Comparison of ENCODE assay signal across 7 cellular contexts in the genomic region with DNA sequence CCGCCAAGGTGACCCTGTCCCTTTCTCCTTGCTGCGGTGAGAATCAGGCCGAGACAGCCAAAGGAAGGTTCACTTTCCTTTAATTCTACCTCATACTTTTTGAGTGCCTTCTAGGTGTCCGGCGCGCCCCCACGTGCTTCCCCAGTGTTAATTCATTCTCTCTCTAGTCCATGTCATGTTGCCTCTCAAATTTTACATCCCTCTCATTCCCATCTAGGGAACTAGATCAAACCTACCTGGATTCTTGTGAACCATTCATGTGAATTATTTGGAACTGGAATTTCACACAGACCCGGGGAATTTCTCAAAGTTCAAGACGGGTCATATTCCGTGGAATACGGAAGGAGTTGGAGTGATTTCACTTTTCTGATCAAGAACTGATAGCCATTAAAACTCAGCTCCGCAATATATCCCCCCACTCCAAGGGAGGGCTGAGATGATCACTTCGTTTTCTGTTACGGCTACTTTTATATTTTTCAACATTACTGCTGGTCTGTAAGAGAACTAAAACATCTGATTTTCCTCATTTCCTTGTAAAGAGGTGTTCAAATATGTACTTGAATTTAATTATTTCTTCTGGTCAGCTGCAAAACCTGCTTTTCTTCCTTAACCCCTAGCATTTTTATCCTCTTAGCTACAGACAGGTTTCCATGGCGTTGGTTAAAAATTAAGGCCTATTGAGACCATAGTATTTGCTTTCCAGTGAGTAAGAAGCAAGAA. TPM values are rescaled to one million over a fixed set of nuclear protein-coding genes. Genes with fewer than 3 reads are reported as not detected.
DNase-seq lines count a peak whose midpoint lies in the region; ATAC-seq and TF ChIP-seq lines count a peak whose summit lies in the region.

No MANE protein-coding gene starts in this region.

- ATAC-seq in left lobe of liver (no peak), GM21786 (IDR thresholded peaks at IDR 0.05; ENCODE audit: unreplicated experiment) (no peak)

- H3K27me3 Mint-ChIP-seq in endodermal cell (ENCODE audit: insufficient read depth) (no peaks in the 10 kb centered on the region), neural progenitor cell (ENCODE audit: insufficient read depth, low read depth) (peaks cover 12% of the 10 kb centered on the region)

- H3K27ac ChIP-seq in RWPE1 (peak overlapping the region; percentile 99), endodermal cell (ENCODE audit: low read depth, low read length) (peak overlapping the region; percentile 91), neural progenitor cell (peak overlapping the region; percentile 24)

- peaks cover 67% of the 10 kb centered on the region for H3F3A ChIP-seq in neural progenitor cell (ENCODE audit: low read depth)

- peaks cover 30% of the 10 kb centered on the region for H3K36me3 Mint-ChIP-seq in endodermal cell (ENCODE audit: low read depth)
- H3K36me3 Mint-ChIP-seq in neural progenitor cell = peaks cover 18% of the 10 kb centered on the region

- H3K9me3 ChIP-seq in endodermal cell (ENCODE audit: control insufficient read depth, low read length) (no peaks in the 10 kb centered on the region), neural progenitor cell (ENCODE audit: low read depth) (no peaks in the 10 kb centered on the region)

- H3K4me2 ChIP-seq in neural progenitor cell = peak overlapping the region; percentile 89

- H3K4me3 Mint-ChIP-seq in endodermal cell (peak overlapping the region; percentile 95), neural progenitor cell (peak overlapping the region; percentile 84)

- H3K4me3 ChIP-seq in endodermal cell (ENCODE audit: low read length) (peak overlapping the region; percentile 95), neural progenitor cell (peak overlapping the region; percentile 88)

- peak; percentile 16 for TF ChIP-seq CTCF in GM13977 (IDR thresholded peaks at IDR 0.05; ENCODE audit: extremely low read depth, insufficient read depth, missing control alignments)
- no peak for TF ChIP-seq CTCF in RWPE1 (conservative IDR thresholded peaks at IDR 0.05; ENCODE audit: low read depth)
- TF ChIP-seq CTCF in endodermal cell (conservative IDR thresholded peaks at IDR 0.05) = peak; percentile 40
- TF ChIP-seq CTCF in neural progenitor cell (IDR thresholded peaks at IDR 0.05) = peak; percentile 38

- peaks cover 43% of the 10 kb centered on the region for H3K79me2 ChIP-seq in neural progenitor cell (ENCODE audit: low read depth)

- H2AFZ ChIP-seq in neural progenitor cell (replicated peaks) = peak overlapping the region; percentile 82

- H4K20me1 ChIP-seq in neural progenitor cell (ENCODE audit: low read depth) = peaks cover 39% of the 10 kb centered on the region

- H3K9ac ChIP-seq in endodermal cell (ENCODE audit: extremely low read depth, low read length, poor library complexity, severe bottlenecking) (peak overlapping the region; percentile 95), neural progenitor cell (no peak overlapping the region)

- H3K4me1 ChIP-seq in endodermal cell (ENCODE audit: control insufficient read depth, insufficient read depth, low read length) (peaks cover 23% of the 10 kb centered on the region), neural progenitor cell (peaks cover 44% of the 10 kb centered on the region)

- H3K27me3 ChIP-seq in endodermal cell (ENCODE audit: control insufficient read depth, insufficient read depth, low read length, poor library complexity, severe bottlenecking) (no peaks in the 10 kb centered on the region), neural progenitor cell (no peaks in the 10 kb centered on the region)

- H3K36me3 ChIP-seq in endodermal cell (ENCODE audit: control insufficient read depth, insufficient read depth, low read length) = peaks cover 29% of the 10 kb centered on the region
- peaks cover 19% of the 10 kb centered on the region for H3K36me3 ChIP-seq in neural progenitor cell

- H3K4me1 Mint-ChIP-seq in endodermal cell (peaks cover 41% of the 10 kb centered on the region), neural progenitor cell (peaks cover 46% of the 10 kb centered on the region)

- POLR2A ChIA-PET in RWPE1 (lab: Yijun Ruan, JAX; ENCODE audit: low non-redundant PET) = interaction anchor here (0.6 to 0.9 kb wide), 4 partner anchors 24 to 377 kb away, joined by 3 to 4 read pairs (median 4); a partner anchor contains a TSS

- H3K9me3 Mint-ChIP-seq in endodermal cell (no peaks in the 10 kb centered on the region), neural progenitor cell (no peaks in the 10 kb centered on the region)

- 21 to 23% methylated on average over 4 to 15 of the region's 15 CpGs for WGBS in endodermal cell (ENCODE audit: insufficient coverage in 1 of 2, insufficient read length in 1 of 2), 2 experiments

- H3K27ac Mint-ChIP-seq in endodermal cell (peak overlapping the region; percentile 87), neural progenitor cell (peak overlapping the region; percentile 88)

- DNase-seq in GM13977 (ENCODE audit: low spot score) (no peak), RWPE1 (ENCODE audit: low spot score) (no peak), endodermal cell (no peak), neural progenitor cell (ENCODE audit: low spot score) (no peak), left lobe of liver (ENCODE audit: low spot score) (no peak), H4 (ENCODE audit: low spot score) (no peak)

- in situ Hi-C loops in GM13977 (cut with MboI; ENCODE audit: low pct_unique_long_range_greater_than_20kb, low sequenced_read_pairs, unreplicated experiment) = no loop called here

- CTCF ChIA-PET in RWPE1 (lab: Yijun Ruan, JAX) = interaction anchor here (0.6 kb wide), 1 partner anchor 1498 kb away, joined by 3 read pairs; no protein-coding TSS in a partner anchor

RNA-seq across cellular contexts. Expression of a gene that starts 1.0 kb away (rescaled TPM):
- 1,000 to 10,000 TPM; 1,263 to 1,351 TPM for total RNA-seq in endodermal cell
- polyA plus RNA-seq in endodermal cell (2013, experiment 1 of 2) = 1,848 TPM
- polyA plus RNA-seq in endodermal cell (2013, experiment 2 of 2) = 1,827 TPM
- 1,414 and 2,157 TPM in 2 replicates for total RNA-seq in neural progenitor cell (ENCODE audit: low replicate concordance)
- total RNA-seq in left lobe of liver = 382 TPM
- total RNA-seq in H4 (2014; rRNA removed; shearing (Covaris generic)) = 2,952 and 3,019 TPM in 2 replicates

Comparison
In these comparisons a context has a peak if more than half of its experiments do, and no peak if none do; other contexts are left out.
1. H3K27ac ChIP-seq: peak in every context shown above with its lines; median percentile 99 in RWPE1; 91 in endodermal cell; 24 in neural progenitor cell.